Comparison of ENCODE assay signal across 1 cellular context in the genomic region with DNA sequence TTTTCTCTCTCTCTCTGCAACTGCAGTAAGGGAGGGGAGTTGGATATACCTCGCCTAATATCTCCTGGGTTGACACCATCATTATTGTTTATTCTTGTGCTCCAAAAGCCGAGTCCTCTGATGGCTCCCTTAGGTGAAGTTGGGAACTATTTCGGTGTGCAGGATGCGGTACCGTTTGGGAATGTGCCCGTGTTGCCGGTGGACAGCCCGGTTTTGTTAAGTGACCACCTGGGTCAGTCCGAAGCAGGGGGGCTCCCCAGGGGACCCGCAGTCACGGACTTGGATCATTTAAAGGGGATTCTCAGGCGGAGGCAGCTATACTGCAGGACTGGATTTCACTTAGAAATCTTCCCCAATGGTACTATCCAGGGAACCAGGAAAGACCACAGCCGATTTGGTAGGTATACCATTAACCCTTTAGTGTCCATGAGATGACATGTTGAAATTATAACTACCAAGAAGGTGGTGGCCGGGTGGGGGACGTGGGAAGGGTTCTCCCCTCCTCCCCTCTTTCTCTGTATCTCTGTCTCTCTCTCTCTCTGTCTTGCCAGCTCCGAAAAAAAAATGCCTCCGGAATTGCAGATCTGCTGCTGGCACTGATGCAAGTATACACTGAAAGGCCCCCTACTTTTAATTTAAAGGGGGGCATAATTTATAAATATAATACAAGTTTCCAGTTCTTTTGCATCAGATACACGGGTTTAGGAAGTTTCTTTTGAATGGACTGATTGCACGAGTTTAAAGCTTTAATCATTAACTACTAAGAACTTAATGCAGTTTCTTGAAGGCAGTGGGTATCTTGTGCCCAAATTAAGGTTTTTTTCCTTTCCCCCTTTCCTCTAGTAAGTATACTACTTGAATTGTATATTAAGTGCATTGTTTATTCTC.
TF ChIP-seq lines count a peak whose summit lies in the region.

No MANE protein-coding gene starts in this region.

TF ChIP-seq in HepG2, 621 proteins besides CTCF, POLR2A, EP300 and RAD21:
- no peak for TF ChIP-seq SIX4 (CRISPR knock-in tag; IDR thresholded peaks at IDR 0.05)
- TF ChIP-seq ZNF652 (CRISPR knock-in tag; IDR thresholded peaks at IDR 0.05; ENCODE audit: borderline replicate concordance, low read depth): peak; percentile 66
- TF ChIP-seq ZNF20 (CRISPR knock-in tag; IDR thresholded peaks at IDR 0.05): no peak
- no peak for TF ChIP-seq ZNF235 (CRISPR knock-in tag; IDR thresholded peaks at IDR 0.05; ENCODE audit: borderline replicate concordance)
- TF ChIP-seq ZNF709 (CRISPR knock-in tag; IDR thresholded peaks at IDR 0.05): no peak
